ENCODE assay signal across 19 cellular contexts in the genomic region with DNA sequence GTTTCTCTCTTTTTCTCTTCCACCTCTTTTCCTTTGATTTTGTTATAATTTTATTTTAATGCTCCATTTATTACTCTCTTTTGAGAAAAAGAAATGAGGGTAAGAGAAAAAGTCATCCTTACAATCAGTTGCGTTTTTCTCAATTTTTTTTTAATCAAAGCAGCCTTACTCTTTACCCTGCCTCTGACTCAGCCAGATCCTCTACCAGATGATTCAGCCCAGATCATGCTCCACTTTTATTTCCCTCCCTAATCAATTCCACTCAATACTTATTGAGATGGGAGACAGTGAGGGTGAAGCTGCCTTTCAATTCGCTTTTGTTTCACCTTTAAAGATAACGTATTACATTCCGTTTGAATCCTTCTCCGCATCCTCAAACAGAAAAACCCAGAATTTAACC.
DNase-seq lines count a peak whose midpoint lies in the region; ATAC-seq and TF ChIP-seq lines count a peak whose summit lies in the region.
"Had no signal": no experiment of that assay in that cellular context is flagged by ENCODE, and none has a peak within 500 bp of the region (broad histone marks: within the 10 kb centered on the region; RNA-seq: fewer than 3 reads in every experiment).

No MANE protein-coding gene starts in this region.

- no peaks in the 10 kb centered on the region for H3K4me1 Mint-ChIP-seq in Calu3 (ENCODE audit: low read depth, unreplicated experiment)
- H3K4me1 Mint-ChIP-seq: CD4-positive, alpha-beta memory T cell had no signal

- no peaks in the 10 kb centered on the region for H3K36me3 Mint-ChIP-seq in Calu3 (ENCODE audit: insufficient read depth, unreplicated experiment)
- H3K36me3 Mint-ChIP-seq: CD4-positive, alpha-beta memory T cell had no signal

- no peak overlapping the region for H3K4me2 ChIP-seq in OCI-LY7 (ENCODE audit: low read length)
- H3K4me2 ChIP-seq: A549 had no signal

- H3K4me3 ChIP-seq in OCI-LY7 (ENCODE audit: low read depth, low read length, poor library complexity, severe bottlenecking) (no peak overlapping the region), gastroesophageal sphincter (no peak overlapping the region)
- H3K4me3 ChIP-seq: A549, HAP-1 had no signal

- ATAC-seq in Right ventricle myocardium inferior, result no peak
- no peak for ATAC-seq in gastroesophageal sphincter
- ATAC-seq: A549 had no signal

- H3K4me3 Mint-ChIP-seq in Calu3 (ENCODE audit: low read depth, unreplicated experiment), result no peak overlapping the region
- H3K4me3 Mint-ChIP-seq: CD4-positive, alpha-beta memory T cell; HFFc6 had no signal

- peaks cover 2% of the 10 kb centered on the region for H3K9me3 Mint-ChIP-seq in Calu3 (ENCODE audit: low read depth, unreplicated experiment)

- peak overlapping the region; percentile 43 for H3K27ac Mint-ChIP-seq in Calu3 (ENCODE audit: unreplicated experiment)
- H3K27ac Mint-ChIP-seq: CD4-positive, alpha-beta memory T cell; HFFc6 had no signal

- no peaks in the 10 kb centered on the region for H3K9me2 ChIP-seq in OCI-LY7 (ENCODE audit: insufficient read depth, low read length)

- BruUV-seq in Calu3 (replicated peaks; lab: Mats Ljungman, UMichigan) (no TSS peak), OCI-LY7 (replicated peaks; lab: Mats Ljungman, UMichigan) (no TSS peak)

- no peak for TF ChIP-seq EP300 in gastroesophageal sphincter (IDR thresholded peaks at IDR 0.05)

- H2AFZ ChIP-seq in OCI-LY7 (ENCODE audit: low read length), result peak overlapping the region; percentile 67; the same call in 1 of the 2 replicates

- TF ChIP-seq CTCF in Calu3 (IDR thresholded peaks at IDR 0.05; ENCODE audit: unreplicated experiment), result no peak
- no peak for TF ChIP-seq CTCF in OCI-LY7 (conservative IDR thresholded peaks at IDR 0.05; ENCODE audit: low read length)
- TF ChIP-seq CTCF in gastroesophageal sphincter (IDR thresholded peaks at IDR 0.05), result no peak

- intact Hi-C loops in Calu3 (cut with micrococcal nuclease; ENCODE audit: unreplicated experiment) (no loop called here), OCI-LY7 (cut with micrococcal nuclease; ENCODE audit: unreplicated experiment) (no loop called here), Right ventricle myocardium inferior (cut with DNase I) (no loop called here)

- no peaks in the 10 kb centered on the region for H3K27me3 ChIP-seq in gastroesophageal sphincter

- WGBS in gastroesophageal sphincter (ENCODE audit: low coverage in 1 of 2), 2 donors, result 83 to 93% methylated on average over 5 of the region's 5 CpGs

- H3K27ac ChIP-seq in OCI-LY7 (ENCODE audit: low read depth, low read length, poor library complexity, severe bottlenecking) (no peak overlapping the region), gastroesophageal sphincter (no peak overlapping the region)
- H3K27ac ChIP-seq: A549 had no signal

- H4K20me1 ChIP-seq in OCI-LY7 (ENCODE audit: insufficient read depth, low read length), result no peaks in the 10 kb centered on the region

- no peak for TF ChIP-seq POLR2A in gastroesophageal sphincter (IDR thresholded peaks at IDR 0.05)

- H3K27me3 Mint-ChIP-seq in Calu3 (ENCODE audit: unreplicated experiment), result no peaks in the 10 kb centered on the region

- DNase-seq in Calu3, result no peak
- no peak for DNase-seq in OCI-LY7 (ENCODE audit: low spot score)
- DNase-seq in fibroblast of peridontal ligament (ENCODE audit: extremely low read depth), result peak; percentile 17
- no peak for DNase-seq in Right ventricle myocardium inferior (ENCODE audit: missing footprints)
- DNase-seq in ecto neural progenitor cell (ENCODE audit: low spot score), result no peak
- DNase-seq: 8988T; ACHN; C1 segment of cervical spinal cord; Caco-2; CD4-positive, alpha-beta memory T cell; DMS 273 treated with DMSO at 0.1 percent for 48 hours; DMS79; EL; GDM1; GOT3; HFFc6 had no signal

- POLR2A ChIA-PET in OCI-LY7 (lab: Charles Lee), result interaction anchor here (0.6 to 3.0 kb wide), 5 partner anchors 9 to 154 kb away, joined by 3 to 10 read pairs (median 3); no protein-coding TSS in a partner anchor

- H3K79me2 ChIP-seq in OCI-LY7 (ENCODE audit: insufficient read depth, low read depth, low read length), result no peaks in the 10 kb centered on the region

- H3K9me3 ChIP-seq in OCI-LY7 (ENCODE audit: low read length), result no peaks in the 10 kb centered on the region; the same call in 1 of the 2 replicates
- H3K9me3 ChIP-seq in gastroesophageal sphincter, result no peaks in the 10 kb centered on the region
- H3K9me3 ChIP-seq: A549, Caco-2, HAP-1 had no signal

- CTCF ChIA-PET in Calu3 (lab: Charles Lee) (no interaction called here), OCI-LY7 (lab: Charles Lee; ENCODE audit: unreplicated experiment) (no interaction called here)

- peaks cover 25% of the 10 kb centered on the region for H3K4me1 ChIP-seq in OCI-LY7 (ENCODE audit: insufficient read depth, low read length, poor library complexity, severe bottlenecking)
- H3K4me1 ChIP-seq in gastroesophageal sphincter, result no peaks in the 10 kb centered on the region
- H3K4me1 ChIP-seq: A549, Caco-2, HAP-1 had no signal

- H3K36me3 ChIP-seq in OCI-LY7 (ENCODE audit: insufficient read depth, low read length), result no peaks in the 10 kb centered on the region; the same call in 1 of the 2 replicates
- H3K36me3 ChIP-seq in gastroesophageal sphincter, result no peaks in the 10 kb centered on the region
- H3K36me3 ChIP-seq: HAP-1 had no signal
